8 cellular contexts compared by ENCODE assay signal in the genomic region with DNA sequence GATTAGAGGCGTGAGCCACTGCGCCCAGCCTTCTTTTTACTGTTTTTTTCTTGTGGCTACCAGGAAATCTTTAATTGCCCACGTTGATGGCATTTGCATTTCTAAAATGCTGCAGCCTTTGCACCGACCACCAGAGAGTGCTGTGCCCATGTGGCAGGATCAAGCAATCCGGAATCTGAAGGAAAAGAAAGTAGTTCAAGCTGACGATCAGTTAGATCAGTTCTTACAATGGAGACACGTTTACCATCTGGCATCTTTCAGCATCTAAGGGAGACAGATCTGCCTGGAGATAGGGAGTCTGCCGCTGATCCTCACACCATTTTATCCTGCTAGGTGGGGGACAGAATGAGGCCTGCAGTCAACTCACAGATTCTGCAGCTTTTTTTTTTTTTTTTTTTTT. TPM values are rescaled to one million over a fixed set of nuclear protein-coding genes. Genes with fewer than 3 reads are reported as not detected.
DNase-seq lines count a peak whose midpoint lies in the region; ATAC-seq, FAIRE-seq and TF ChIP-seq lines count a peak whose summit lies in the region.

No MANE protein-coding gene starts in this region.

- H4K20me1 ChIP-seq in Loucy (ENCODE audit: insufficient read depth, low read length, poor library complexity, severe bottlenecking): no peaks in the 10 kb centered on the region

- no peaks in the 10 kb centered on the region for H3K4me1 Mint-ChIP-seq in activated CD4-positive, alpha-beta T cell treated with anti-CD3 and anti-CD28 coated beads for 36 hours
- H3K4me1 Mint-ChIP-seq in activated CD4-positive, alpha-beta memory T cell treated with anti-CD3 and anti-CD28 coated beads for 36 hours (ENCODE audit: low read depth): peaks cover 3% of the 10 kb centered on the region

- peak overlapping the region; percentile 85 for H2AFZ ChIP-seq in Loucy (ENCODE audit: low read length)

- CTCF ChIA-PET in activated CD4-positive, alpha-beta T cell treated with anti-CD3 and anti-CD28 coated beads for 36 hours (lab: Charles Lee): interaction anchor here (0.8 kb wide), 1 partner anchor 41 kb away, joined by 3 read pairs; no protein-coding TSS in a partner anchor
- CTCF ChIA-PET in activated CD4-positive, alpha-beta memory T cell treated with anti-CD3 and anti-CD28 coated beads for 36 hours (lab: Charles Lee): interaction anchor here (0.8 to 1.4 kb wide), 4 partner anchors 9 to 32 kb away, joined by 3 read pairs; no protein-coding TSS in a partner anchor

- H3K9me3 ChIP-seq in Loucy (ENCODE audit: insufficient read depth, low read depth, low read length): no peaks in the 10 kb centered on the region
- no peaks in the 10 kb centered on the region for H3K9me3 ChIP-seq in kidney (ENCODE audit: control insufficient read depth in 1 of 2, low read length in 2 of 2)

- FAIRE-seq in kidney (lab: Jason Lieb, UNC): no peak

- no peaks in the 10 kb centered on the region for H3K27me3 ChIP-seq in Loucy (ENCODE audit: insufficient read depth, low read length, poor library complexity, severe bottlenecking)

- no peak overlapping the region for H3K4me3 Mint-ChIP-seq in activated CD4-positive, alpha-beta T cell treated with anti-CD3 and anti-CD28 coated beads for 36 hours
- H3K4me3 Mint-ChIP-seq in activated CD4-positive, alpha-beta memory T cell treated with anti-CD3 and anti-CD28 coated beads for 36 hours: no peak overlapping the region

- H3K27ac ChIP-seq in kidney (ENCODE audit: low read depth in 2 of 2, low read length in 2 of 2): no peak overlapping the region

- no peaks in the 10 kb centered on the region for H3K9me3 Mint-ChIP-seq in activated CD4-positive, alpha-beta T cell treated with anti-CD3 and anti-CD28 coated beads for 36 hours (ENCODE audit: low read depth)
- H3K9me3 Mint-ChIP-seq in activated CD4-positive, alpha-beta memory T cell treated with anti-CD3 and anti-CD28 coated beads for 36 hours: no peaks in the 10 kb centered on the region

- intact Hi-C loops in activated CD4-positive, alpha-beta T cell treated with anti-CD3 and anti-CD28 coated beads for 36 hours (cut with DNase I, micrococcal nuclease): loop anchor here in 1 of 2 experiments (2.0 kb wide), 1 partner anchor 31 kb away; no protein-coding TSS in a partner anchor
- intact Hi-C loops in activated CD4-positive, alpha-beta memory T cell treated with anti-CD3 and anti-CD28 coated beads for 36 hours (cut with micrococcal nuclease): no loop called here
- intact Hi-C loops in kidney (cut with DNase I): no loop called here

- no peaks in the 10 kb centered on the region for H3K79me2 ChIP-seq in Loucy (ENCODE audit: insufficient read depth, low read length)

- H3K9ac ChIP-seq in Loucy (ENCODE audit: low read depth, low read length, poor library complexity, severe bottlenecking) (no peak overlapping the region), kidney (ENCODE audit: low read length in 2 of 2) (no peak overlapping the region)

- H3K4me1 ChIP-seq in Loucy (ENCODE audit: insufficient read depth, low read length, poor library complexity, severe bottlenecking) (no peaks in the 10 kb centered on the region), kidney (ENCODE audit: control insufficient read depth in 1 of 2, insufficient read depth in 1 of 2, low read depth in 1 of 2, low read length in 2 of 2) (no peaks in the 10 kb centered on the region)

- H3K4me3 ChIP-seq in Loucy (ENCODE audit: low read length, poor library complexity, severe bottlenecking) (peak overlapping the region; percentile 12), kidney (ENCODE audit: low read length in 2 of 2) (no peak overlapping the region)

- H3K27me3 Mint-ChIP-seq in activated CD4-positive, alpha-beta T cell treated with anti-CD3 and anti-CD28 coated beads for 36 hours: peaks cover 12% of the 10 kb centered on the region
- peaks cover 6% of the 10 kb centered on the region for H3K27me3 Mint-ChIP-seq in activated CD4-positive, alpha-beta memory T cell treated with anti-CD3 and anti-CD28 coated beads for 36 hours

- POLR2A ChIA-PET in activated CD4-positive, alpha-beta T cell treated with anti-CD3 and anti-CD28 coated beads for 36 hours (lab: Charles Lee): interaction anchor here (0.7 kb wide), 1 partner anchor 615 kb away, joined by 3 read pairs; no protein-coding TSS in a partner anchor
- POLR2A ChIA-PET in activated CD4-positive, alpha-beta memory T cell treated with anti-CD3 and anti-CD28 coated beads for 36 hours (lab: Charles Lee): no interaction called here

- no peaks in the 10 kb centered on the region for H3K36me3 ChIP-seq in Loucy (ENCODE audit: insufficient read depth, low read length)
- H3K36me3 ChIP-seq in kidney (ENCODE audit: control insufficient read depth in 1 of 2, insufficient read depth in 2 of 2, low read length in 2 of 2): no peaks in the 10 kb centered on the region

- DNase-seq in activated CD4-positive, alpha-beta T cell treated with anti-CD3 and anti-CD28 coated beads for 36 hours: peak; percentile 45
- DNase-seq in activated CD4-positive, alpha-beta T cell treated with anti-CD3 and anti-CD28 coated beads, Interleukin-2, amount 50 U/mL, for 1 hour: no peak
- peak; percentile 41 for DNase-seq in activated CD4-positive, alpha-beta memory T cell treated with anti-CD3 and anti-CD28 coated beads for 36 hours
- no peak for DNase-seq in kidney

- peak overlapping the region; percentile 45 for H3K4me2 ChIP-seq in Loucy (ENCODE audit: low read depth, low read length, poor library complexity, severe bottlenecking)

- TF ChIP-seq CTCF in Loucy (conservative IDR thresholded peaks at IDR 0.05; ENCODE audit: low read length) (peak; percentile 84), kidney (IDR thresholded peaks at IDR 0.05; ENCODE audit: borderline replicate concordance, extremely low read depth, insufficient read depth) (peak; percentile 34)

- no peaks in the 10 kb centered on the region for H3F3A ChIP-seq in Loucy (ENCODE audit: low read depth)

- ATAC-seq in activated CD4-positive, alpha-beta T cell treated with anti-CD3 and anti-CD28 coated beads for 36 hours: no peak
- ATAC-seq in GM18870 (IDR thresholded peaks at IDR 0.05; ENCODE audit: unreplicated experiment): no peak
- ATAC-seq in HG03196 (IDR thresholded peaks at IDR 0.05; ENCODE audit: unreplicated experiment): no peak
- ATAC-seq in GM19395 (IDR thresholded peaks at IDR 0.05; ENCODE audit: unreplicated experiment): no peak

- H3K27ac Mint-ChIP-seq in activated CD4-positive, alpha-beta T cell treated with anti-CD3 and anti-CD28 coated beads for 36 hours: no peak overlapping the region
- H3K27ac Mint-ChIP-seq in activated CD4-positive, alpha-beta memory T cell treated with anti-CD3 and anti-CD28 coated beads for 36 hours: no peak overlapping the region

- H3K9me2 ChIP-seq in Loucy (replicated peaks; ENCODE audit: low read depth, low read length): no peaks in the 10 kb centered on the region

- no peaks in the 10 kb centered on the region for H3K36me3 Mint-ChIP-seq in activated CD4-positive, alpha-beta T cell treated with anti-CD3 and anti-CD28 coated beads for 36 hours (ENCODE audit: low read depth)
- H3K36me3 Mint-ChIP-seq in activated CD4-positive, alpha-beta memory T cell treated with anti-CD3 and anti-CD28 coated beads for 36 hours: no peaks in the 10 kb centered on the region

RNA-seq across cellular contexts. Expression of gene TINCR, which starts 19.9 kb away (rescaled TPM):
- total RNA-seq in activated CD4-positive, alpha-beta T cell treated with anti-CD3 and anti-CD28 coated beads for 36 hours: under 1 TPM; 0.23 to 0.27 TPM
- total RNA-seq in activated CD4-positive, alpha-beta memory T cell treated with anti-CD3 and anti-CD28 coated beads for 36 hours: 1 to 10 TPM; 1.0 to 1.1 TPM
- total RNA-seq in kidney: 0.94 TPM
- 2.2 TPM for polyA plus RNA-seq in kidney (ENCODE audit: insufficient read depth, low read depth, low replicate concordance)

Comparison
In these comparisons a context has a peak if more than half of its experiments do, and no peak if none do; other contexts are left out.
1. DNase-seq: peak in activated CD4-positive, alpha-beta T cell treated with anti-CD3 and anti-CD28 coated beads for 36 hours (single experiment) and activated CD4-positive, alpha-beta memory T cell treated with anti-CD3 and anti-CD28 coated beads for 36 hours (single experiment); none in activated CD4-positive, alpha-beta T cell treated with anti-CD3 and anti-CD28 coated beads, Interleukin-2, amount 50 U/mL, for 1 hour (single experiment) and kidney (single experiment).